In the genomic region with DNA sequence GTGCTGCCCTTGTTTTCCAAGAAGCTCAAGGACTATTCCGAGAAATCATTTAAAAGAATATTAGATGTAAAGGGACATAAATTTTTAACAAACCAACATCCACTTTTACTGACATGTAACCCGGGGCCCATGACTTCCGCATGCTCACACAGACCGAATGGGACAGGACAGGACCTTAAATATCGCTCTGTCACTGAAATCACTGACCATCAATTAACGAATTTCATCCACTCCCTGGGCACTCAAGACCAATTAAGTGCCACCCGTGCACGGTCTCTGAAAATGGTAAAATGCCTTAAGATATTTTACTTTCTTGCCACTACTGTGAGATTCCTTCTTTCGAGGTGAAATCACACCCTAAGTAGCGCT, we compare ENCODE assay signal across 1 cellular context.
TF ChIP-seq lines count a peak whose summit lies in the region.

No MANE protein-coding gene starts in this region.

TF ChIP-seq in IMR-90, 13 proteins besides CTCF, POLR2A, EP300 and RAD21 (continued from another document):
- TF ChIP-seq, protein P1, sequence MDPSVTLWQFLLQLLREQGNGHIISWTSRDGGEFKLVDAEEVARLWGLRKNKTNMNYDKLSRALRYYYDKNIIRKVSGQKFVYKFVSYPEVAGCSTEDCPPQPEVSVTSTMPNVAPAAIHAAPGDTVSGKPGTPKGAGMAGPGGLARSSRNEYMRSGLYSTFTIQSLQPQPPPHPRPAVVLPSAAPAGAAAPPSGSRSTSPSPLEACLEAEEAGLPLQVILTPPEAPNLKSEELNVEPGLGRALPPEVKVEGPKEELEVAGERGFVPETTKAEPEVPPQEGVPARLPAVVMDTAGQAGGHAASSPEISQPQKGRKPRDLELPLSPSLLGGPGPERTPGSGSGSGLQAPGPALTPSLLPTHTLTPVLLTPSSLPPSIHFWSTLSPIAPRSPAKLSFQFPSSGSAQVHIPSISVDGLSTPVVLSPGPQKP (IDR thresholded peaks at IDR 0.05; ENCODE audit: borderline replicate concordance, low read depth, low read length), result no peak
- no peak for TF ChIP-seq MAFK (IDR thresholded peaks at IDR 0.05; ENCODE audit: low read depth, low read length)
- no peak for TF ChIP-seq CEBPB (IDR thresholded peaks at IDR 0.05; ENCODE audit: low read depth, low read length)
- no peak for TF ChIP-seq RCOR1 (IDR thresholded peaks at IDR 0.05; ENCODE audit: insufficient replicate concordance, low read length)
- TF ChIP-seq RFX5 (IDR thresholded peaks at IDR 0.05; ENCODE audit: low read depth, low read length), result no peak
TF ChIP-seq in IMR-90: peak in this region for 0.
